In genomic region chr13:76383671-76384461, GRCh38 we compare ENCODE assay signal across 9 cellular contexts.
DNase-seq lines count a peak whose midpoint lies in the region; ATAC-seq and TF ChIP-seq lines count a peak whose summit lies in the region.
"Had no signal": no experiment of that assay in that cellular context is flagged by ENCODE, and none has a peak within 500 bp of the region (broad histone marks: within the 10 kb centered on the region; RNA-seq: fewer than 3 reads in every experiment).

No MANE protein-coding gene starts in this region.

- H3K27ac Mint-ChIP-seq in activated CD4-positive, alpha-beta memory T cell treated with anti-CD3 and anti-CD28 coated beads for 36 hours, result no peak overlapping the region

- H3K27ac ChIP-seq in stomach, result peak overlapping the region in 3 of 5 donors; percentile 10 to 41 (median 22)

- H3K36me3 ChIP-seq in stomach, result no peaks in the 10 kb centered on the region

- CTCF ChIA-PET in activated CD4-positive, alpha-beta memory T cell treated with anti-CD3 and anti-CD28 coated beads for 36 hours (lab: Charles Lee), result no interaction called here

- no peaks in the 10 kb centered on the region for H3K27me3 ChIP-seq in stomach

- H3K36me3 Mint-ChIP-seq in activated CD4-positive, alpha-beta memory T cell treated with anti-CD3 and anti-CD28 coated beads for 36 hours, result no peaks in the 10 kb centered on the region

- POLR2A ChIA-PET in activated CD4-positive, alpha-beta memory T cell treated with anti-CD3 and anti-CD28 coated beads for 36 hours (lab: Charles Lee), result no interaction called here

- H3K4me3 Mint-ChIP-seq in activated CD4-positive, alpha-beta memory T cell treated with anti-CD3 and anti-CD28 coated beads for 36 hours, result no peak overlapping the region

- no peak for TF ChIP-seq POLR2A in stomach (IDR thresholded peaks at IDR 0.05)

- WGBS in stomach, 5 donors, result 30 to 48% (median 34%) methylated on average over 2 of the region's 2 CpGs

- DNase-seq in HS-5 (ENCODE audit: low read depth), result peak; percentile 20
- DNase-seq in T1000 (lab: John Stamatoyannopoulos, UW), result peak; percentile 5
- peak; percentile 65 for DNase-seq in foreskin melanocyte
- no peak for DNase-seq in stomach
- no peak for DNase-seq in posterior vena cava (ENCODE audit: low spot score)
- DNase-seq in GM13976 (ENCODE audit: low spot score), result no peak
- no peak for DNase-seq in activated CD4-positive, alpha-beta memory T cell treated with anti-CD3 and anti-CD28 coated beads for 36 hours
- DNase-seq: T-helper 2 cell had no signal

- peaks cover 0 to 34% (median 12%) of the 10 kb centered on the region in 4 donors for H3K4me1 ChIP-seq in stomach

- in situ Hi-C loops in GM13976 (cut with MboI; ENCODE audit: low sequenced_read_pairs, unreplicated experiment), result no loop called here

- no peak for TF ChIP-seq EP300 in stomach (IDR thresholded peaks at IDR 0.05)

- intact Hi-C loops in stomach (cut with DNase I; ENCODE audit: low total_unique reads), result no loop called here
- intact Hi-C loops in posterior vena cava (cut with DNase I), result no loop called here
- intact Hi-C loops in activated CD4-positive, alpha-beta memory T cell treated with anti-CD3 and anti-CD28 coated beads for 36 hours (cut with micrococcal nuclease), result no loop called here

- H3K4me3 ChIP-seq in stomach, result no peak overlapping the region

- no peaks in the 10 kb centered on the region for H3K4me1 Mint-ChIP-seq in activated CD4-positive, alpha-beta memory T cell treated with anti-CD3 and anti-CD28 coated beads for 36 hours (ENCODE audit: low read depth)

- no peaks in the 10 kb centered on the region for H3K27me3 Mint-ChIP-seq in activated CD4-positive, alpha-beta memory T cell treated with anti-CD3 and anti-CD28 coated beads for 36 hours

- H3K9me3 Mint-ChIP-seq in activated CD4-positive, alpha-beta memory T cell treated with anti-CD3 and anti-CD28 coated beads for 36 hours, result no peaks in the 10 kb centered on the region

- ATAC-seq in HG02678 (IDR thresholded peaks at IDR 0.05; ENCODE audit: unreplicated experiment), result no peak

- H3K9me3 ChIP-seq in stomach, result no peaks in the 10 kb centered on the region

- TF ChIP-seq CTCF in stomach (IDR thresholded peaks at IDR 0.05) (no peak), GM13976 (IDR thresholded peaks at IDR 0.05; ENCODE audit: borderline replicate concordance, control extremely low read depth, extremely low read depth, insufficient read depth, missing control alignments) (no peak)

Comparison
In these comparisons a context has a peak if more than half of its experiments do, and no peak if none do; other contexts are left out.
1. DNase-seq: peak in HS-5 (single experiment), T1000 (single experiment) and foreskin melanocyte (single experiment); none in stomach (single experiment), posterior vena cava (single experiment), GM13976 (single experiment) and activated CD4-positive, alpha-beta memory T cell treated with anti-CD3 and anti-CD28 coated beads for 36 hours (single experiment).